24 cellular contexts compared by ENCODE assay signal in the genomic region with DNA sequence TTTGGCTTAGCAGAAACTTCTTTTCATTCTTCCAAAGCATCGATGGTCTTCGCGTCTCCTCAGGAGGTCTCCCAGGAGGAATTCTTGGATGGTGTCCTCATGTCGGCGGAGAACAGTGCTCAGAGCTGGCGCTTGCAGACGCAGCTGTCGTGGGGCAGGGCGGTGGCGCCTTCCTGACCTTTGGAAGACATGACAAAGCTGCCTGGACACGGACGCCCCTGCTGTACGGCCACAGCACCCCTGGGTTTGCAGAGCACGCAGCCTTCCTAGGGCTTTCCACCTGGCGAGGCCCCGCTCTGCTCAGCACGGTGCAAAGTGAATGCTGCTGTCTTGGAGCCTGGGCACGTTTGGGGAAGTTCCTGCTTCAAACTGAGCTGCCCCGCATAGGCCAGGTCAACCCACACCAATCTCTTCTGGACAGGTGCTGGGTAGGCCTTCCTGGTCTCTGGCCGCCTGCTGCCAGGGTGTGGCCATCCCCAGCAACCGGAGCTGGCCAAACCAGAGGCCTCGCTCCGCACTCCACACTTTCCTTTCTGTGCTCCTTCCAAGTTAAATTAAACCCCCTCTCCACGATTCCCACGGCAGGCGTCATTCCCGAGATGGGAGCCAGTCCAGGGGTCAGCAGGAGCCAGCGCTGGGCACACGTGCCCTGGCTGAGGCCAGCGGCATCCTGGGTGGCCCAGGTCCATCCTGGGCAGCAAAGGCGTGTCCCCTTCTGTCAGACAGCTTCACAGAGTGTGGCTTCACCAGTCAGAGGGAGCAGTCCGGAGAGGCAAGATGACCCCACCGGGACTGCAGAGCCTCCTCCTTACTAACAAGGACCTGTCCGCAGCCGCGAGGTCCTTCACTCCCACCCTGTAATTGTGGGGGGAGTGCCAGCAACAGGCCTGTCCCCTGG. TPM values are rescaled to one million over a fixed set of nuclear protein-coding genes. Genes with fewer than 3 reads are reported as not detected.
DNase-seq lines count a peak whose midpoint lies in the region; ATAC-seq, FAIRE-seq and TF ChIP-seq lines count a peak whose summit lies in the region.
"Had no signal": no experiment of that assay in that cellular context is flagged by ENCODE, and none has a peak within 500 bp of the region (broad histone marks: within the 10 kb centered on the region; RNA-seq: fewer than 3 reads in every experiment).

No MANE protein-coding gene starts in this region.

- CTCF ChIA-PET in endothelial cell of umbilical vein (lab: Charles Lee): interaction anchor here (1.6 kb wide), 1 partner anchor 22 kb away, joined by 6 read pairs; no protein-coding TSS in a partner anchor

- H3K27ac Mint-ChIP-seq in stimulated activated naive CD8-positive, alpha-beta T cell treated with anti-CD3 and anti-CD28 coated beads, Interleukin-15, amount 100 ng/mL, for 72 hours: no peak overlapping the region
- peak overlapping the region in 1 of 7 donors; percentile 54 for H3K27ac Mint-ChIP-seq in CD14-positive monocyte
- H3K27ac Mint-ChIP-seq: CD8-positive, alpha-beta T cell; IgD-negative memory B cell had no signal

- peaks cover 8 to 20% of the 10 kb centered on the region in 2 donors for H3K36me3 Mint-ChIP-seq in CD14-positive monocyte
- H3K36me3 Mint-ChIP-seq: IgD-negative memory B cell had no signal

- no peaks in the 10 kb centered on the region for H3K79me2 ChIP-seq in endothelial cell of umbilical vein (ENCODE audit: control insufficient read depth, insufficient read depth, low read length)
- no peaks in the 10 kb centered on the region for H3K79me2 ChIP-seq in osteoblast (ENCODE audit: insufficient read depth, low read length)

- no peak for TF ChIP-seq POLR2A in endothelial cell of umbilical vein (IDR thresholded peaks at IDR 0.05; ENCODE audit: low read depth, low read length)

- H3K27ac ChIP-seq in endothelial cell of umbilical vein (ENCODE audit: insufficient read depth, low read depth, low read length) (no peak overlapping the region), osteoblast (ENCODE audit: low read depth, low read length) (no peak overlapping the region), aorta (ENCODE audit: low read depth in 1 of 2, low read length in 2 of 2) (no peak overlapping the region)
- H3K27ac ChIP-seq: A549, BLaER1 had no signal

- no peak overlapping the region for H3K4me2 ChIP-seq in endothelial cell of umbilical vein (ENCODE audit: insufficient read depth, low read length)
- no peak overlapping the region for H3K4me2 ChIP-seq in osteoblast (ENCODE audit: insufficient read depth, low read length)
- H3K4me2 ChIP-seq: A549, SK-N-SH had no signal

- H3K27me3 Mint-ChIP-seq in stimulated activated naive CD8-positive, alpha-beta T cell treated with anti-CD3 and anti-CD28 coated beads, Interleukin-15, amount 100 ng/mL, for 72 hours: no peaks in the 10 kb centered on the region
- peaks cover 0 to under 1% (median 0%) of the 10 kb centered on the region in 3 donors for H3K27me3 Mint-ChIP-seq in CD14-positive monocyte (ENCODE audit: low read depth in 3 of 3)

- BruUV-seq in endothelial cell of umbilical vein (replicated peaks; lab: Mats Ljungman, UMichigan): TSS peak; percentile 78

- H3K9me3 Mint-ChIP-seq in stimulated activated naive CD8-positive, alpha-beta T cell treated with anti-CD3 and anti-CD28 coated beads, Interleukin-15, amount 100 ng/mL, for 72 hours: no peaks in the 10 kb centered on the region
- no peaks in the 10 kb centered on the region for H3K9me3 Mint-ChIP-seq in CD14-positive monocyte
- H3K9me3 Mint-ChIP-seq: CD8-positive, alpha-beta T cell; IgD-negative memory B cell had no signal

- no peak overlapping the region for H3K4me3 Mint-ChIP-seq in stimulated activated naive CD8-positive, alpha-beta T cell treated with anti-CD3 and anti-CD28 coated beads, Interleukin-15, amount 100 ng/mL, for 72 hours
- H3K4me3 Mint-ChIP-seq in CD14-positive monocyte: no peak overlapping the region
- H3K4me3 Mint-ChIP-seq: CD8-positive, alpha-beta T cell; IgD-negative memory B cell had no signal

- dilution Hi-C loops in endothelial cell of umbilical vein (cut with MboI; ENCODE audit: extremely low pct_ligation_motif_present, low sequenced_read_pairs): no loop called here

- H3K4me1 Mint-ChIP-seq in stimulated activated naive CD8-positive, alpha-beta T cell treated with anti-CD3 and anti-CD28 coated beads, Interleukin-15, amount 100 ng/mL, for 72 hours: peaks cover 4% of the 10 kb centered on the region
- no peaks in the 10 kb centered on the region for H3K4me1 Mint-ChIP-seq in CD14-positive monocyte

- no peak for DNase-seq in stimulated activated naive CD8-positive, alpha-beta T cell treated with anti-CD3 and anti-CD28 coated beads, Interleukin-15, amount 100 ng/mL, for 72 hours
- no peak for DNase-seq in stimulated activated naive CD8-positive, alpha-beta T cell treated with anti-CD3 and anti-CD28 coated beads, Interleukin-15, Interleukin-2, amounts not matched to agents 100 U/mL and 50 U/mL, for 24 hours
- no peak for DNase-seq in endothelial cell of umbilical vein (ENCODE audit: low read depth, low spot score)
- DNase-seq in osteoblast (ENCODE audit: insufficient read length, low spot score, missing footprints): peak; percentile 19
- DNase-seq in aorta: no peak
- DNase-seq in CD14-positive monocyte (ENCODE audit: low spot score): no peak
- no peak for DNase-seq in AML-193 (lab: John Stamatoyannopoulos, UW)
- DNase-seq: Calu3; CD8-positive, alpha-beta T cell; DMS53; Kasumi-1; MM.1S; NCI-H1092; NCI-H146; NCI-H2081; SHP77 treated with DMSO at 0.1 percent for 48 hours; SK-N-SH had no signal

- H2AFZ ChIP-seq in endothelial cell of umbilical vein (ENCODE audit: low read depth, low read length) (no peak overlapping the region), osteoblast (ENCODE audit: low read length) (no peak overlapping the region)

- H3K36me3 ChIP-seq in endothelial cell of umbilical vein (ENCODE audit: control insufficient read depth in 2 of 2, extremely low read depth in 1 of 2, insufficient read depth in 2 of 2, low read length in 2 of 2) (no peaks in the 10 kb centered on the region), osteoblast (ENCODE audit: insufficient read depth, low read length) (peaks cover 11% of the 10 kb centered on the region), aorta (ENCODE audit: control insufficient read depth in 1 of 2, insufficient read depth in 2 of 2, low read length in 1 of 2) (peaks cover 0 to 4% of the 10 kb centered on the region in 2 donors)
- H3K36me3 ChIP-seq: HAP-1 had no signal

- H3K9ac ChIP-seq in endothelial cell of umbilical vein (replicated peaks; ENCODE audit: extremely low read depth, insufficient read depth, low read length): no peak overlapping the region
- H3K9ac ChIP-seq: BLaER1, SK-N-SH had no signal

- ATAC-seq in stimulated activated naive CD8-positive, alpha-beta T cell treated with anti-CD3 and anti-CD28 coated beads, Interleukin-15, amount 100 ng/mL, for 72 hours: peak; percentile 42
- no peak for ATAC-seq in stimulated activated naive CD8-positive, alpha-beta T cell treated with anti-CD3 and anti-CD28 coated beads, Interleukin-15, Interleukin-2, amounts not matched to agents 100 U/mL and 50 U/mL, for 24 hours
- ATAC-seq in aorta (ENCODE audit: low FRiP score): peak; percentile 30
- no peak for ATAC-seq in HG03159 (IDR thresholded peaks at IDR 0.05; ENCODE audit: unreplicated experiment)
- ATAC-seq: CD8-positive, alpha-beta T cell had no signal

- WGBS in aorta, 2 donors: 85 to 87% methylated on average over 36 of the region's 36 CpGs

- POLR2A ChIA-PET in endothelial cell of umbilical vein (lab: Charles Lee): no interaction called here

- H3K27me3 ChIP-seq in endothelial cell of umbilical vein (ENCODE audit: control insufficient read depth in 2 of 2, insufficient read depth in 2 of 2, low read length in 2 of 2) (no peaks in the 10 kb centered on the region), osteoblast (ENCODE audit: insufficient read depth, low read length) (peaks cover 7% of the 10 kb centered on the region), aorta (ENCODE audit: control insufficient read depth in 1 of 2, insufficient read depth in 2 of 2, low read length in 1 of 2) (no peaks in the 10 kb centered on the region)
- H3K27me3 ChIP-seq: BLaER1 had no signal

- H4K20me1 ChIP-seq in endothelial cell of umbilical vein (replicated peaks; ENCODE audit: control insufficient read depth, extremely low read depth, insufficient read depth, low read length) (no peaks in the 10 kb centered on the region), osteoblast (ENCODE audit: insufficient read depth, low read length) (no peaks in the 10 kb centered on the region)
- H4K20me1 ChIP-seq: BLaER1 had no signal

- no peak overlapping the region for H3K4me3 ChIP-seq in endothelial cell of umbilical vein (replicated peaks in 1 of 3; ENCODE audit: insufficient read depth in 1 of 3, low read depth in 1 of 3, low read length in 3 of 3)
- H3K4me3 ChIP-seq in osteoblast (ENCODE audit: insufficient read depth, low read length): no peak overlapping the region
- H3K4me3 ChIP-seq in aorta (ENCODE audit: low read length in 2 of 2): no peak overlapping the region
- H3K4me3 ChIP-seq: A549, BLaER1, HAP-1 had no signal

- no peaks in the 10 kb centered on the region for H3K9me1 ChIP-seq in endothelial cell of umbilical vein (replicated peaks; ENCODE audit: control insufficient read depth, extremely low read depth, insufficient read depth, low read length)

- intact Hi-C loops in endothelial cell of umbilical vein (cut with micrococcal nuclease): no loop called here
- intact Hi-C loops in aorta (cut with DNase I): no loop called here
- intact Hi-C loops in CD14-positive monocyte (cut with micrococcal nuclease): no loop called here

- no peak for TF ChIP-seq CTCF in endothelial cell of umbilical vein (IDR thresholded peaks at IDR 0.05; ENCODE audit: extremely low read depth in 1 of 2, insufficient read depth in 1 of 2, low read depth in 1 of 2, low read length in 2 of 2)
- TF ChIP-seq CTCF in osteoblast (IDR thresholded peaks at IDR 0.05; ENCODE audit: extremely low read depth, low read depth, low read length): no peak
- TF ChIP-seq CTCF in CD14-positive monocyte (IDR thresholded peaks at IDR 0.05): no peak

- H3K9me3 ChIP-seq in endothelial cell of umbilical vein (replicated peaks; ENCODE audit: control insufficient read depth, insufficient read depth, low read length) (no peaks in the 10 kb centered on the region), osteoblast (ENCODE audit: low read depth, low read length) (no peaks in the 10 kb centered on the region), aorta (ENCODE audit: control insufficient read depth, low read length) (no peaks in the 10 kb centered on the region)
- H3K9me3 ChIP-seq: A549, BLaER1, HAP-1, SK-N-SH had no signal

- H3K4me1 ChIP-seq in endothelial cell of umbilical vein (ENCODE audit: control insufficient read depth, extremely low read depth, insufficient read depth, low read length) (no peaks in the 10 kb centered on the region), osteoblast (ENCODE audit: insufficient read depth, low read length) (no peaks in the 10 kb centered on the region), aorta (ENCODE audit: control insufficient read depth in 1 of 2, insufficient read depth in 2 of 2, low read length in 2 of 2) (no peaks in the 10 kb centered on the region)
- H3K4me1 ChIP-seq: A549, HAP-1 had no signal

- no peak for FAIRE-seq in endothelial cell of umbilical vein (lab: Jason Lieb, UNC)
- FAIRE-seq: A549, HTR-8/SVneo, RCC 7860 had no signal

RNA-seq across cellular contexts. Expression of a gene that starts 15.0 kb away (rescaled TPM):
- total RNA-seq in endothelial cell of umbilical vein (not detected in 2 replicates), osteoblast (not detected in 2 replicates), aorta (not detected)
- polyA plus RNA-seq in endothelial cell of umbilical vein (not detected in 2 replicates), aorta (not detected), CD14-positive monocyte (not detected)
- polyA plus RNA-seq in endothelial cell of umbilical vein (2011; cell fraction: cytosol; rRNA removed): not detected in 2 replicates
- not detected in 2 replicates for polyA plus RNA-seq in endothelial cell of umbilical vein (2011; cell fraction: nucleus; rRNA removed)
- 0.08 TPM in 1 of 2 replicates, not detected in the other for polyA plus RNA-seq in endothelial cell of umbilical vein (2012)
- not detected in 2 replicates for polyA minus RNA-seq in endothelial cell of umbilical vein
- 2.3 TPM for polyA minus RNA-seq in endothelial cell of umbilical vein (2011; cell fraction: cytosol; rRNA and poly(A)+ RNA removed)
- not detected in 2 replicates for polyA minus RNA-seq in endothelial cell of umbilical vein (2011; cell fraction: nucleus; rRNA and poly(A)+ RNA removed)
- total RNA-seq: Calu3; CD8-positive, alpha-beta T cell had no signal

RNA-seq across cellular contexts. Expression of a gene that starts 20.1 kb away (rescaled TPM):
- total RNA-seq in endothelial cell of umbilical vein (25.4 and 31.2 TPM in 2 replicates), osteoblast (1.5 and 1.8 TPM in 2 replicates), aorta (1 to 10 TPM; 4.0 to 5.7 TPM)
- polyA plus RNA-seq in endothelial cell of umbilical vein (23.8 and 25.7 TPM in 2 replicates), aorta (1 to 10 TPM; 1.5 to 2.6 TPM), CD14-positive monocyte (1 to 10 TPM; 6.3 to 8.9 TPM)
- polyA plus RNA-seq in endothelial cell of umbilical vein (2011; cell fraction: cytosol; rRNA removed): 17.0 and 17.7 TPM in 2 replicates
- polyA plus RNA-seq in endothelial cell of umbilical vein (2011; cell fraction: nucleus; rRNA removed): 16.3 and 18.2 TPM in 2 replicates
- polyA plus RNA-seq in endothelial cell of umbilical vein (2012): 10.2 and 11.6 TPM in 2 replicates
- polyA minus RNA-seq in endothelial cell of umbilical vein: 11.3 and 13.2 TPM in 2 replicates
- 59.7 TPM for polyA minus RNA-seq in endothelial cell of umbilical vein (2011; cell fraction: cytosol; rRNA and poly(A)+ RNA removed)
- polyA minus RNA-seq in endothelial cell of umbilical vein (2011; cell fraction: nucleus; rRNA and poly(A)+ RNA removed): 3.6 and 4.8 TPM in 2 replicates

RNA-seq across cellular contexts. Expression of a gene that starts 31.2 kb away (rescaled TPM):
- 36.1 and 48.5 TPM in 2 replicates for total RNA-seq in endothelial cell of umbilical vein
- polyA plus RNA-seq in endothelial cell of umbilical vein: 26.1 and 46.1 TPM in 2 replicates
- 20.0 and 22.3 TPM in 2 replicates for polyA plus RNA-seq in endothelial cell of umbilical vein (2011; cell fraction: cytosol; rRNA removed)
- polyA plus RNA-seq in endothelial cell of umbilical vein (2011; cell fraction: nucleus; rRNA removed): 37.5 and 41.1 TPM in 2 replicates
- polyA plus RNA-seq in endothelial cell of umbilical vein (2012): 15.2 and 17.9 TPM in 2 replicates
- polyA minus RNA-seq in endothelial cell of umbilical vein: 6.8 and 8.7 TPM in 2 replicates
- polyA minus RNA-seq in endothelial cell of umbilical vein (2011; cell fraction: cytosol; rRNA and poly(A)+ RNA removed): 16.6 TPM
- polyA minus RNA-seq in endothelial cell of umbilical vein (2011; cell fraction: nucleus; rRNA and poly(A)+ RNA removed): 9.0 and 11.8 TPM in 2 replicates
- total RNA-seq in osteoblast: 1.4 and 2.1 TPM in 2 replicates
- 1 to 10 TPM; 1.5 to 2.4 TPM for total RNA-seq in aorta
- polyA plus RNA-seq in aorta: 1 to 10 TPM; 1.1 to 2.4 TPM
- polyA plus RNA-seq in CD14-positive monocyte: 1 to 10 TPM; 3.0 to 3.2 TPM

RNA-seq across cellular contexts. Expression of a gene that starts 37.3 kb away (rescaled TPM):
- total RNA-seq in endothelial cell of umbilical vein: 51.2 and 51.7 TPM in 2 replicates
- 32.0 and 37.3 TPM in 2 replicates for polyA plus RNA-seq in endothelial cell of umbilical vein
- polyA plus RNA-seq in endothelial cell of umbilical vein (2011; cell fraction: cytosol; rRNA removed): 23.0 and 28.7 TPM in 2 replicates
- polyA plus RNA-seq in endothelial cell of umbilical vein (2011; cell fraction: nucleus; rRNA removed): 67.2 and 71.4 TPM in 2 replicates
- polyA plus RNA-seq in endothelial cell of umbilical vein (2012): 29.5 and 34.1 TPM in 2 replicates
- 13.5 and 16.3 TPM in 2 replicates for polyA minus RNA-seq in endothelial cell of umbilical vein
- 33.3 TPM for polyA minus RNA-seq in endothelial cell of umbilical vein (2011; cell fraction: cytosol; rRNA and poly(A)+ RNA removed)
- 11.1 and 21.3 TPM in 2 replicates for polyA minus RNA-seq in endothelial cell of umbilical vein (2011; cell fraction: nucleus; rRNA and poly(A)+ RNA removed)
- total RNA-seq in osteoblast: 48.3 and 56.5 TPM in 2 replicates
- 10 to 100 TPM; 40.6 to 72.4 TPM for total RNA-seq in aorta
- polyA plus RNA-seq in aorta: 100 to 1,000 TPM in 1 of 2 donors, 10 to 100 TPM in 1; 24.2 to 103 TPM
- polyA plus RNA-seq in CD14-positive monocyte: 1 to 10 TPM; 5.0 to 7.1 TPM

Comparison
In these comparisons a context has a peak if more than half of its experiments do, and no peak if none do; other contexts are left out.
1. ATAC-seq: peak in stimulated activated naive CD8-positive, alpha-beta T cell treated with anti-CD3 and anti-CD28 coated beads, Interleukin-15, amount 100 ng/mL, for 72 hours (single experiment) and aorta (single experiment); none in stimulated activated naive CD8-positive, alpha-beta T cell treated with anti-CD3 and anti-CD28 coated beads, Interleukin-15, Interleukin-2, amounts not matched to agents 100 U/mL and 50 U/mL, for 24 hours (single experiment) and HG03159 (single experiment).
2. RNA of a gene that starts 31.2 kb away (total RNA-seq): 36.1 to 48.5 TPM in endothelial cell of umbilical vein; 1.5 to 2.4 TPM in aorta and 1.4 to 2.1 TPM in osteoblast; every median in the first group is over 10 times any median in the second.